9 cellular contexts compared by ENCODE assay signal in genomic region chr12:52870361-52871290, GRCh38. TPM values are rescaled to one million over a fixed set of nuclear protein-coding genes. Genes with fewer than 3 reads are reported as not detected.
A peak's percentile ranks its signal among the peaks of the same experiment; 100 is the strongest.
DNase-seq lines count a peak whose midpoint lies in the region; ATAC-seq and TF ChIP-seq lines count a peak whose summit lies in the region.
"Had no signal": no experiment of that assay in that cellular context is flagged by ENCODE, and none has a peak within 500 bp of the region (broad histone marks: within the 10 kb centered on the region; RNA-seq: fewer than 3 reads in every experiment).

No MANE protein-coding gene starts in this region.

- H3K27me3 ChIP-seq in parathyroid adenoma (ENCODE audit: control insufficient read depth, insufficient read depth, low read length) = no peaks in the 10 kb centered on the region

- H3K4me3 ChIP-seq in fibroblast of the aortic adventitia (ENCODE audit: low read depth, low read length) (no peak overlapping the region), parathyroid adenoma (ENCODE audit: low read depth, low read length) (no peak overlapping the region)

- no peaks in the 10 kb centered on the region for H3K9me3 ChIP-seq in parathyroid adenoma (ENCODE audit: control insufficient read depth, low read length)

- no peak overlapping the region for H3K4me3 Mint-ChIP-seq in activated T-cell treated with anti-CD3 and anti-CD28 coated beads, Interleukin-2, amount 50 U/mL, for 4 hours

- H3K36me3 Mint-ChIP-seq in activated T-cell treated with anti-CD3 and anti-CD28 coated beads, Interleukin-2, amount 50 U/mL, for 4 hours (ENCODE audit: insufficient read depth) = no peaks in the 10 kb centered on the region

- no peak overlapping the region for H3K4me2 ChIP-seq in parathyroid adenoma (ENCODE audit: low read length)

- DNase-seq in NCI-H2171 treated with DMSO at 0.1 percent for 48 hours (lab: John Stamatoyannopoulos, UW) (peak; percentile 23), NCI-H2171 (lab: John Stamatoyannopoulos, UW) (no peak), NOMO-1 (lab: John Stamatoyannopoulos, UW; ENCODE audit: unreplicated experiment in 2 of 2) (peak; percentile 25 to 46), fibroblast of the aortic adventitia (ENCODE audit: low read depth) (peak; percentile 27), ureter (ENCODE audit: low spot score) (peak; percentile 86)
- DNase-seq in activated T-cell treated with anti-CD3 and anti-CD28 coated beads, Interleukin-2, amount 50 U/mL, for 4 hours = peak; percentile 77

- H3K9me3 Mint-ChIP-seq in activated T-cell treated with anti-CD3 and anti-CD28 coated beads, Interleukin-2, amount 50 U/mL, for 4 hours = no peaks in the 10 kb centered on the region

- no peaks in the 10 kb centered on the region for H3K27me3 Mint-ChIP-seq in activated T-cell treated with anti-CD3 and anti-CD28 coated beads, Interleukin-2, amount 50 U/mL, for 4 hours (ENCODE audit: low read depth)

- H3K27ac ChIP-seq in parathyroid adenoma = no peak overlapping the region

- TF ChIP-seq CTCF in fibroblast of the aortic adventitia (IDR thresholded peaks at IDR 0.05; ENCODE audit: insufficient read depth, low read length) = peak; percentile 73
- TF ChIP-seq CTCF in parathyroid adenoma (IDR thresholded peaks at IDR 0.05) = peak; percentile 24

- H3K9ac ChIP-seq in parathyroid adenoma = no peak overlapping the region

- H2AFZ ChIP-seq in parathyroid adenoma = no peak overlapping the region

- no peaks in the 10 kb centered on the region for H3K79me2 ChIP-seq in parathyroid adenoma

- H3K4me1 Mint-ChIP-seq in activated T-cell treated with anti-CD3 and anti-CD28 coated beads, Interleukin-2, amount 50 U/mL, for 4 hours (ENCODE audit: low read depth) = peaks cover 38% of the 10 kb centered on the region

- peaks cover 3% of the 10 kb centered on the region for H3K4me1 ChIP-seq in parathyroid adenoma

- no peaks in the 10 kb centered on the region for H3K36me3 ChIP-seq in parathyroid adenoma (ENCODE audit: control insufficient read depth, insufficient read depth, low read length)

- ATAC-seq in HG02610 (IDR thresholded peaks at IDR 0.05; ENCODE audit: unreplicated experiment) = peak; percentile 58
- ATAC-seq in activated T-cell treated with anti-CD3 and anti-CD28 coated beads, Interleukin-2, amount 50 U/mL, for 4 hours = peak; percentile 68 to 74

RNA-seq across cellular contexts. Expression of gene KRT78, which starts 21.8 kb away (rescaled TPM):
- not detected for total RNA-seq in activated T-cell treated with anti-CD3 and anti-CD28 coated beads, Interleukin-2, amount 50 U/mL, for 4 hours
- total RNA-seq in fibroblast of the aortic adventitia (ENCODE audit: low replicate concordance) (not detected in 2 replicates), ureter (not detected)
- total RNA-seq: pulmonary artery endothelial cell had no signal

RNA-seq across cellular contexts. Expression of gene KRT8, which starts 34.2 kb away (rescaled TPM):
- 1 to 10 TPM; 4.2 to 6.0 (median 4.5) TPM for total RNA-seq in activated T-cell treated with anti-CD3 and anti-CD28 coated beads, Interleukin-2, amount 50 U/mL, for 4 hours
- 5.4 and 15.4 TPM in 2 replicates for total RNA-seq in fibroblast of the aortic adventitia (ENCODE audit: low replicate concordance)
- total RNA-seq in ureter = 815 TPM

RNA-seq across cellular contexts. Expression of gene KRT79, which starts 36.5 kb away (rescaled TPM):
- under 1 TPM in 2 of 3 donors, not detected in 1; 0.10 to 0.16 TPM for total RNA-seq in activated T-cell treated with anti-CD3 and anti-CD28 coated beads, Interleukin-2, amount 50 U/mL, for 4 hours
- not detected in 2 replicates for total RNA-seq in fibroblast of the aortic adventitia (ENCODE audit: low replicate concordance)
- not detected for total RNA-seq in ureter
- total RNA-seq: pulmonary artery endothelial cell had no signal

RNA-seq across cellular contexts. Expression of gene KRT4, which starts 56.7 kb away (rescaled TPM):
- not detected for total RNA-seq in activated T-cell treated with anti-CD3 and anti-CD28 coated beads, Interleukin-2, amount 50 U/mL, for 4 hours
- total RNA-seq in fibroblast of the aortic adventitia (ENCODE audit: low replicate concordance) (not detected in 2 replicates), ureter (0.81 TPM)
- total RNA-seq: pulmonary artery endothelial cell had no signal

Comparison
In these comparisons a context has a peak if more than half of its experiments do, and no peak if none do; other contexts are left out.
1. RNA of gene KRT8, which starts 34.2 kb away (total RNA-seq): 815 TPM in ureter (single experiment); 5.4 to 15.4 TPM in fibroblast of the aortic adventitia and 4.2 to 6.0 TPM in activated T-cell treated with anti-CD3 and anti-CD28 coated beads, Interleukin-2, amount 50 U/mL, for 4 hours; every median in the first group is over 10 times any median in the second.